ENCODE assay signal across 14 cellular contexts in the genomic region with DNA sequence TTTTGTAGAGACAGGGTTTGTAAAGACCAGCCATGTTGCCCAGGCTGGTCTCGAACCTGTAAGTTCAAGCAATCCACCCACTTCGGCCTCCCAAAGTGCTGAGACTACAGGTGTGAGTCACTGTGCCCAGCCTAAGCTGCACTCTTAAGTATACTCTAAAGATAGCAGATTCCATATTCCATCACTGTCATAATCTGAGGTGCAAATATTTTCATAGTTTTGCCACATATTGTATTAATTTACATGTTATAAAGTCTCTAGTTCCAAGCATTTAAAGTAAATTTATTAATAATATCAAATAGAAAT.
A peak's percentile ranks its signal among the peaks of the same experiment; 100 is the strongest.
DNase-seq lines count a peak whose midpoint lies in the region; ATAC-seq lines count a peak whose summit lies in the region.
"Had no signal": no experiment of that assay in that cellular context is flagged by ENCODE, and none has a peak within 500 bp of the region (broad histone marks: within the 10 kb centered on the region; RNA-seq: fewer than 3 reads in every experiment).

No MANE protein-coding gene starts in this region.

- ATAC-seq in GM19438 (IDR thresholded peaks at IDR 0.05; ENCODE audit: low read depth, unreplicated experiment) (peak; percentile 12), GM21717 (IDR thresholded peaks at IDR 0.05; ENCODE audit: unreplicated experiment) (no peak)
- ATAC-seq: activated T-helper 17 cell treated with anti-CD3 and anti-CD28 coated beads, Interleukin-2, amount 50 U/mL, for 72 hours; stimulated activated naive CD8-positive, alpha-beta T cell treated with anti-CD3 and anti-CD28 coated beads, Interleukin-15, Interleukin-2, amounts not matched to agents 100 U/mL and 50 U/mL, for 24 hours had no signal

- H3K27ac ChIP-seq in SK-N-MC = peak overlapping the region; percentile 2; the same call in 1 of the 2 replicates
- no peak overlapping the region for H3K27ac ChIP-seq in mesenchymal stem cell (ENCODE audit: low read length, poor library complexity, severe bottlenecking)
- H3K27ac ChIP-seq: heart right ventricle, thyroid gland had no signal

- peak; percentile 29 for DNase-seq in Daoy (ENCODE audit: low read depth)
- no peak for DNase-seq in SK-N-MC (ENCODE audit: low read depth, low spot score)
- no peak for DNase-seq in mesenchymal stem cell
- no peak for DNase-seq in activated T-helper 2 cell treated with anti-CD3 and anti-CD28 coated beads, Interferon-gamma antibody, Interleukin-2, Interleukin-4, amounts not matched to agents 10 μg/mL and 5 μg/mL and 100 μg/mL, durations not matched to agents 14 hours and 24 hours and 36 hours (ENCODE audit: low spot score)
- no peak for DNase-seq in dedifferentiated amniotic fluid mesenchymal stem cell (ENCODE audit: extremely low spot score)

- H3K9ac ChIP-seq in SK-N-MC (ENCODE audit: insufficient read length) = no peak overlapping the region
- H3K9ac ChIP-seq in mesenchymal stem cell (ENCODE audit: low read length) = peak overlapping the region; percentile 86

- H3K4me2 ChIP-seq in mesenchymal stem cell (ENCODE audit: low read length, poor library complexity, severe bottlenecking) = no peak overlapping the region

- H3K4me3 Mint-ChIP-seq in activated T-helper 2 cell treated with anti-CD3 and anti-CD28 coated beads, Interferon-gamma antibody, Interleukin-2, Interleukin-4, amounts not matched to agents 10 μg/mL and 5 μg/mL and 100 μg/mL, durations not matched to agents 14 hours and 24 hours and 36 hours (ENCODE audit: low read depth) = no peak overlapping the region
- H3K4me3 Mint-ChIP-seq: activated naive CD8-positive, alpha-beta T cell; activated T-helper 17 cell treated with anti-CD3 and anti-CD28 coated beads, Interleukin-2, amount 50 U/mL, for 72 hours; CD4-positive, alpha-beta T cell had no signal

- no peak overlapping the region for H3K4ac ChIP-seq in mesenchymal stem cell (ENCODE audit: low read depth in 1 of 2, low read length in 2 of 2)

- H3K27me3 ChIP-seq in mesenchymal stem cell (ENCODE audit: control insufficient read depth in 1 of 2, insufficient read depth in 1 of 2, low read length in 2 of 2) = no peaks in the 10 kb centered on the region
- H3K27me3 ChIP-seq: heart right ventricle, thyroid gland had no signal

- no peaks in the 10 kb centered on the region for H3K4me1 Mint-ChIP-seq in activated T-helper 2 cell treated with anti-CD3 and anti-CD28 coated beads, Interferon-gamma antibody, Interleukin-2, Interleukin-4, amounts not matched to agents 10 μg/mL and 5 μg/mL and 100 μg/mL, durations not matched to agents 14 hours and 24 hours and 36 hours (ENCODE audit: low read depth)
- H3K4me1 Mint-ChIP-seq: activated T-helper 17 cell treated with anti-CD3 and anti-CD28 coated beads, Interleukin-2, amount 50 U/mL, for 72 hours had no signal

- H2BK120ac ChIP-seq in mesenchymal stem cell (ENCODE audit: low read depth, low read length) = no peak overlapping the region

- no peaks in the 10 kb centered on the region for H3K4me1 ChIP-seq in mesenchymal stem cell (ENCODE audit: control insufficient read depth, insufficient read depth, low read depth, low read length)
- H3K4me1 ChIP-seq: thyroid gland had no signal

- H3K79me1 ChIP-seq in mesenchymal stem cell (replicated peaks; ENCODE audit: low read length, poor library complexity, severe bottlenecking) = no peaks in the 10 kb centered on the region

- no peak overlapping the region for H4K91ac ChIP-seq in mesenchymal stem cell (ENCODE audit: low read length)

- H2BK12ac ChIP-seq in mesenchymal stem cell (ENCODE audit: low read length in 2 of 2) = no peak overlapping the region

- H3K14ac ChIP-seq in mesenchymal stem cell (ENCODE audit: low read length in 2 of 2) = no peak overlapping the region

- no peak overlapping the region for H3K4me3 ChIP-seq in SK-N-MC
- H3K4me3 ChIP-seq in mesenchymal stem cell (ENCODE audit: insufficient read depth in 1 of 2, low read depth in 1 of 2, low read length in 2 of 2) = no peak overlapping the region
- H3K4me3 ChIP-seq: K562, thyroid gland had no signal

- H3K27ac Mint-ChIP-seq in activated T-helper 2 cell treated with anti-CD3 and anti-CD28 coated beads, Interferon-gamma antibody, Interleukin-2, Interleukin-4, amounts not matched to agents 10 μg/mL and 5 μg/mL and 100 μg/mL, durations not matched to agents 14 hours and 24 hours and 36 hours = no peak overlapping the region
- H3K27ac Mint-ChIP-seq: activated naive CD8-positive, alpha-beta T cell; activated T-helper 17 cell treated with anti-CD3 and anti-CD28 coated beads, Interleukin-2, amount 50 U/mL, for 72 hours; CD4-positive, alpha-beta T cell had no signal

- H3K18ac ChIP-seq in mesenchymal stem cell (ENCODE audit: low read depth in 1 of 2, low read length in 2 of 2) = peak overlapping the region in 1 of 2 experiments; percentile 2

- H2AFZ ChIP-seq in mesenchymal stem cell (ENCODE audit: low read depth, low read length) = no peak overlapping the region

- intact Hi-C loops in activated T-helper 2 cell treated with anti-CD3 and anti-CD28 coated beads, Interferon-gamma antibody, Interleukin-2, Interleukin-4, amounts not matched to agents 10 μg/mL and 5 μg/mL and 100 μg/mL, durations not matched to agents 14 hours and 24 hours and 36 hours (cut with micrococcal nuclease) = loop anchor here (2.0 to 5.0 kb wide), 3 partner anchors 119 to 643 kb away; a partner anchor contains a TSS

- no peak overlapping the region for H2BK5ac ChIP-seq in mesenchymal stem cell (ENCODE audit: low read depth, low read length, poor library complexity, severe bottlenecking)

- no peaks in the 10 kb centered on the region for H3K36me3 ChIP-seq in SK-N-MC (ENCODE audit: insufficient read depth, low read length)
- H3K36me3 ChIP-seq in mesenchymal stem cell (ENCODE audit: control insufficient read depth in 1 of 2, insufficient read depth in 2 of 2, low read depth in 1 of 2, low read length in 2 of 2) = no peaks in the 10 kb centered on the region
- H3K36me3 ChIP-seq: heart right ventricle, thyroid gland had no signal

- H3K23ac ChIP-seq in mesenchymal stem cell (ENCODE audit: low read length in 2 of 2) = no peak overlapping the region

- H3K36me3 Mint-ChIP-seq in activated T-helper 2 cell treated with anti-CD3 and anti-CD28 coated beads, Interferon-gamma antibody, Interleukin-2, Interleukin-4, amounts not matched to agents 10 μg/mL and 5 μg/mL and 100 μg/mL, durations not matched to agents 14 hours and 24 hours and 36 hours (ENCODE audit: low read depth) = no peaks in the 10 kb centered on the region
- H3K36me3 Mint-ChIP-seq: activated naive CD8-positive, alpha-beta T cell had no signal

- WGBS in mesenchymal stem cell = 92% methylated on average over 2 of the region's 2 CpGs

- H2AK5ac ChIP-seq in mesenchymal stem cell (ENCODE audit: low read length, severe bottlenecking) = no peak overlapping the region

- no peak overlapping the region for H4K8ac ChIP-seq in mesenchymal stem cell (ENCODE audit: low read length)

- H2BK15ac ChIP-seq in mesenchymal stem cell (ENCODE audit: low read depth, poor library complexity, severe bottlenecking) = no peak overlapping the region

- H3K9me3 ChIP-seq in SK-N-MC (ENCODE audit: low read depth, low read length) (no peaks in the 10 kb centered on the region), mesenchymal stem cell (ENCODE audit: control insufficient read depth, low read length) (no peaks in the 10 kb centered on the region)
- H3K9me3 ChIP-seq: heart right ventricle, thyroid gland had no signal

- peaks cover 4% of the 10 kb centered on the region for H3K27me3 Mint-ChIP-seq in activated T-helper 2 cell treated with anti-CD3 and anti-CD28 coated beads, Interferon-gamma antibody, Interleukin-2, Interleukin-4, amounts not matched to agents 10 μg/mL and 5 μg/mL and 100 μg/mL, durations not matched to agents 14 hours and 24 hours and 36 hours (ENCODE audit: low read depth)

- H3K9me3 Mint-ChIP-seq in activated T-helper 2 cell treated with anti-CD3 and anti-CD28 coated beads, Interferon-gamma antibody, Interleukin-2, Interleukin-4, amounts not matched to agents 10 μg/mL and 5 μg/mL and 100 μg/mL, durations not matched to agents 14 hours and 24 hours and 36 hours = no peaks in the 10 kb centered on the region
- H3K9me3 Mint-ChIP-seq: activated T-helper 17 cell treated with anti-CD3 and anti-CD28 coated beads, Interleukin-2, amount 50 U/mL, for 72 hours; CD4-positive, alpha-beta T cell had no signal
